ENCODE assay signal across 8 cellular contexts in genomic region chr4:145097821-145098674, GRCh38. TPM values are rescaled to one million over a fixed set of nuclear protein-coding genes. Genes with fewer than 3 reads are reported as not detected.
DNase-seq lines count a peak whose midpoint lies in the region; ATAC-seq and TF ChIP-seq lines count a peak whose summit lies in the region.

Gene ABCE1 (plus strand): TSS chr4:145098311. CDS start chr4:145104413, 6,102 bp downstream.
A gene with protein sequence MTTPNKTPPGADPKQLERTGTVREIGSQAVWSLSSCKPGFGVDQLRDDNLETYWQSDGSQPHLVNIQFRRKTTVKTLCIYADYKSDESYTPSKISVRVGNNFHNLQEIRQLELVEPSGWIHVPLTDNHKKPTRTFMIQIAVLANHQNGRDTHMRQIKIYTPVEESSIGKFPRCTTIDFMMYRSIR (minus strand): TSS chr4:145098196. CDS start chr4:145096099, 2,097 bp downstream.

- H3K27me3 ChIP-seq in breast epithelium = no peaks in the 10 kb centered on the region

- ATAC-seq in GM18873 (IDR thresholded peaks at IDR 0.05; ENCODE audit: low FRiP score, unreplicated experiment) (peak; percentile 80), HG03139 (IDR thresholded peaks at IDR 0.05; ENCODE audit: unreplicated experiment) (peak; percentile 71)

- intact Hi-C loops in breast epithelium (cut with DNase I; ENCODE audit: low total_unique reads) = no loop called here

- in situ Hi-C loops in ACHN (cut with HindIII; ENCODE audit: low pct_ligation_motif_present, low pct_unique_long_range_greater_than_20kb, low sequenced_read_pairs) = no loop called here

- peaks cover 4% of the 10 kb centered on the region for H3K36me3 ChIP-seq in breast epithelium

- H3K9me3 ChIP-seq in breast epithelium = peaks cover 4 to 8% of the 10 kb centered on the region in 2 donors
- no peaks in the 10 kb centered on the region for H3K9me3 ChIP-seq in iPS-18c (ENCODE audit: control insufficient read depth, insufficient read depth, low read length)

- peak; percentile 97 for DNase-seq in ACHN
- DNase-seq in NCI-H2196 treated with DMSO at 0.1 percent for 48 hours (lab: John Stamatoyannopoulos, UW; ENCODE audit: unreplicated experiment) = peak; percentile 73
- peak; percentile 92 for DNase-seq in breast epithelium (ENCODE audit: low spot score in 2 of 2)

- peak; percentile 50; the same call in 1 of the 2 replicates for TF ChIP-seq CTCF in VCaP (conservative IDR thresholded peaks at IDR 0.05)
- TF ChIP-seq CTCF in breast epithelium (IDR thresholded peaks at IDR 0.05) = peak in 1 of 3 donors; percentile 10

- peak within 1 kb of the TSS; percentile 68 to 95 (median 69) for H3K4me3 ChIP-seq in breast epithelium
- peak within 1 kb of the TSS; percentile 85 for H3K4me3 ChIP-seq in iPS-18c (ENCODE audit: insufficient read depth, low read depth, low read length)
- H3K4me3 ChIP-seq in skin epidermis = peak within 1 kb of the TSS; percentile 72 to 94 (median 83)

- no peaks in the 10 kb centered on the region for H3K4me1 ChIP-seq in breast epithelium

- peak; percentile 57 for TF ChIP-seq POLR2A in breast epithelium (IDR thresholded peaks at IDR 0.05)

- H3K27ac ChIP-seq in VCaP = peak within 1 kb of the TSS; percentile 86
- H3K27ac ChIP-seq in breast epithelium = peak within 1 kb of the TSS; percentile 95 to 96
- H3K27ac ChIP-seq in skin epidermis = peak within 1 kb of the TSS; percentile 63 to 97 (median 90)

RNA-seq across cellular contexts. Expression of gene ABCE1, which starts in this region (rescaled TPM):
- 10 to 100 TPM; 56.8 to 85.2 (median 78.0) TPM for total RNA-seq in breast epithelium

RNA-seq across cellular contexts. Expression of the second gene that starts in this region (rescaled TPM):
- 10 to 100 TPM; 22.7 to 45.5 (median 38.0) TPM for total RNA-seq in breast epithelium

Comparison
In these comparisons a context has a peak if more than half of its experiments do, and no peak if none do; other contexts are left out.
1. Peak in every context shown above with its lines: DNase-seq, ATAC-seq, H3K4me3 ChIP-seq and H3K27ac ChIP-seq.